18 cellular contexts compared by ENCODE assay signal in genomic region chr17:49873926-49874325, GRCh38. TPM values are rescaled to one million over a fixed set of nuclear protein-coding genes. Genes with fewer than 3 reads are reported as not detected.
DNase-seq lines count a peak whose midpoint lies in the region; ATAC-seq and TF ChIP-seq lines count a peak whose summit lies in the region.
"Had no signal": no experiment of that assay in that cellular context is flagged by ENCODE, and none has a peak within 500 bp of the region (broad histone marks: within the 10 kb centered on the region; RNA-seq: fewer than 3 reads in every experiment).

No MANE protein-coding gene starts in this region.

- H3K27ac Mint-ChIP-seq in activated CD8-positive, alpha-beta T cell treated with anti-CD3 and anti-CD28 coated beads, Interleukin-2, amount 10 ng/mL, durations not matched to agents 7 days and 5 days = peak overlapping the region; percentile 24
- no peak overlapping the region for H3K27ac Mint-ChIP-seq in activated CD8-positive, alpha-beta T cell treated with anti-CD3 and anti-CD28 coated beads for 36 hours
- peak overlapping the region; percentile 68; the same call in 1 of the 2 replicates for H3K27ac Mint-ChIP-seq in WTC11
- no peak overlapping the region for H3K27ac Mint-ChIP-seq in CD8-positive, alpha-beta T cell
- H3K27ac Mint-ChIP-seq: B cell, IgD-negative memory B cell had no signal

- H3K4me1 Mint-ChIP-seq in activated CD8-positive, alpha-beta T cell treated with anti-CD3 and anti-CD28 coated beads, Interleukin-2, amount 10 ng/mL, durations not matched to agents 7 days and 5 days (ENCODE audit: low read depth) = peaks cover 14% of the 10 kb centered on the region
- peaks cover 17% of the 10 kb centered on the region for H3K4me1 Mint-ChIP-seq in activated CD8-positive, alpha-beta T cell treated with anti-CD3 and anti-CD28 coated beads for 36 hours (ENCODE audit: low read depth)
- H3K4me1 Mint-ChIP-seq in WTC11 = peaks cover 45% of the 10 kb centered on the region
- H3K4me1 Mint-ChIP-seq in CD8-positive, alpha-beta T cell (ENCODE audit: low read depth) = peaks cover 18% of the 10 kb centered on the region
- H3K4me1 Mint-ChIP-seq: B cell had no signal

- no peak for TF ChIP-seq POLR2A in thyroid gland (IDR thresholded peaks at IDR 0.05)

- no peak overlapping the region for H3K4me3 Mint-ChIP-seq in activated CD8-positive, alpha-beta T cell treated with anti-CD3 and anti-CD28 coated beads, Interleukin-2, amount 10 ng/mL, durations not matched to agents 7 days and 5 days
- H3K4me3 Mint-ChIP-seq in activated CD8-positive, alpha-beta T cell treated with anti-CD3 and anti-CD28 coated beads for 36 hours = no peak overlapping the region
- no peak overlapping the region for H3K4me3 Mint-ChIP-seq in WTC11
- no peak overlapping the region for H3K4me3 Mint-ChIP-seq in CD8-positive, alpha-beta T cell
- H3K4me3 Mint-ChIP-seq: B cell, H9, IgD-negative memory B cell had no signal

- H3K9me3 Mint-ChIP-seq in activated CD8-positive, alpha-beta T cell treated with anti-CD3 and anti-CD28 coated beads, Interleukin-2, amount 10 ng/mL, durations not matched to agents 7 days and 5 days (ENCODE audit: insufficient read depth) = no peaks in the 10 kb centered on the region
- H3K9me3 Mint-ChIP-seq in activated CD8-positive, alpha-beta T cell treated with anti-CD3 and anti-CD28 coated beads for 36 hours = no peaks in the 10 kb centered on the region
- H3K9me3 Mint-ChIP-seq in WTC11 = no peaks in the 10 kb centered on the region
- no peaks in the 10 kb centered on the region for H3K9me3 Mint-ChIP-seq in CD8-positive, alpha-beta T cell
- H3K9me3 Mint-ChIP-seq: CD8-positive, alpha-beta memory T cell; H9; IgD-negative memory B cell had no signal

- DNase-seq in activated CD8-positive, alpha-beta T cell treated with anti-CD3 and anti-CD28 coated beads, Interleukin-2, amount 10 ng/mL, durations not matched to agents 7 days and 5 days = no peak
- no peak for DNase-seq in activated CD8-positive, alpha-beta T cell treated with anti-CD3 and anti-CD28 coated beads for 36 hours
- DNase-seq in WTC11 (ENCODE audit: low spot score) (no peak), left lung (no peak), thyroid gland (peak in 1 of 2 donors; percentile 27)
- no peak for DNase-seq in CD8-positive, alpha-beta T cell
- DNase-seq: CD8-positive, alpha-beta memory T cell; COR-L47; GF-D8; KBM-7 had no signal

- intact Hi-C loops in activated CD8-positive, alpha-beta T cell treated with anti-CD3 and anti-CD28 coated beads for 36 hours (cut with micrococcal nuclease) = no loop called here
- intact Hi-C loops in left lung (cut with DNase I) (no loop called here), thyroid gland (cut with DNase I) (no loop called here)
- intact Hi-C loops in CD8-positive, alpha-beta T cell (cut with DNase I, micrococcal nuclease) = no loop called here

- 64 to 65% methylated on average over 3 of the region's 3 CpGs for WGBS in thyroid gland, 2 donors

- ATAC-seq in activated CD8-positive, alpha-beta T cell treated with anti-CD3 and anti-CD28 coated beads, Interleukin-2, amount 10 ng/mL, durations not matched to agents 7 days and 5 days = no peak
- ATAC-seq in activated CD8-positive, alpha-beta T cell treated with anti-CD3 and anti-CD28 coated beads for 36 hours = no peak
- ATAC-seq in WTC11 (no peak), left lung (peak; percentile 37), HG03520 (IDR thresholded peaks at IDR 0.05; ENCODE audit: unreplicated experiment) (no peak), GM18873 (IDR thresholded peaks at IDR 0.05; ENCODE audit: low FRiP score, unreplicated experiment) (no peak)
- ATAC-seq in CD8-positive, alpha-beta T cell = no peak

- no peaks in the 10 kb centered on the region for H3K36me3 Mint-ChIP-seq in activated CD8-positive, alpha-beta T cell treated with anti-CD3 and anti-CD28 coated beads, Interleukin-2, amount 10 ng/mL, durations not matched to agents 7 days and 5 days (ENCODE audit: low read depth)
- no peaks in the 10 kb centered on the region for H3K36me3 Mint-ChIP-seq in activated CD8-positive, alpha-beta T cell treated with anti-CD3 and anti-CD28 coated beads for 36 hours (ENCODE audit: low read depth)
- no peaks in the 10 kb centered on the region for H3K36me3 Mint-ChIP-seq in WTC11
- no peaks in the 10 kb centered on the region for H3K36me3 Mint-ChIP-seq in CD8-positive, alpha-beta T cell
- H3K36me3 Mint-ChIP-seq: CD8-positive, alpha-beta memory T cell; IgD-negative memory B cell had no signal

- peaks cover 8% of the 10 kb centered on the region for H3K27me3 Mint-ChIP-seq in activated CD8-positive, alpha-beta T cell treated with anti-CD3 and anti-CD28 coated beads, Interleukin-2, amount 10 ng/mL, durations not matched to agents 7 days and 5 days (ENCODE audit: low read depth)
- H3K27me3 Mint-ChIP-seq in activated CD8-positive, alpha-beta T cell treated with anti-CD3 and anti-CD28 coated beads for 36 hours = no peaks in the 10 kb centered on the region
- peaks cover 2% of the 10 kb centered on the region; the same call in 1 of the 2 replicates for H3K27me3 Mint-ChIP-seq in WTC11 (ENCODE audit: low read depth)
- H3K27me3 Mint-ChIP-seq in CD8-positive, alpha-beta T cell (ENCODE audit: low read depth) = peaks cover 5% of the 10 kb centered on the region

- H3K4me3 ChIP-seq in left lung (no peak overlapping the region), thyroid gland (replicated peaks in 1 of 3) (no peak overlapping the region)
- no peak overlapping the region for H3K4me3 ChIP-seq in CD8-positive, alpha-beta T cell (ENCODE audit: low read depth, low read length)
- H3K4me3 ChIP-seq: BLaER1 treated with 17β-estradiol and CSF1 and Interleukin-3, amounts not matched to agents 10 nM and 100 nM had no signal

- CTCF ChIA-PET in activated CD8-positive, alpha-beta T cell treated with anti-CD3 and anti-CD28 coated beads, Interleukin-2, amount 10 ng/mL, durations not matched to agents 7 days and 5 days (lab: Charles Lee) = interaction anchor here (1.2 to 9.8 kb wide), 2 partner anchors 12 to 124 kb away, joined by 4 to 137 read pairs; partner anchors contain the start of gene DLX3
- CTCF ChIA-PET in activated CD8-positive, alpha-beta T cell treated with anti-CD3 and anti-CD28 coated beads for 36 hours (lab: Charles Lee) = interaction anchor here (1.0 to 10.7 kb wide), 3 partner anchors 13 to 122 kb away, joined by 6 to 145 read pairs (median 6); partner anchors contain the start of gene DLX3
- CTCF ChIA-PET in WTC11 (lab: Charles Lee) = interaction anchor here (0.6 to 2.4 kb wide), 9 partner anchors 12 to 299 kb away, joined by 3 to 18 read pairs (median 3); no protein-coding TSS in a partner anchor
- CTCF ChIA-PET in CD8-positive, alpha-beta T cell (lab: Charles Lee) = interaction anchor here (0.9 to 9.0 kb wide), 5 partner anchors 9 to 123 kb away, joined by 3 to 102 read pairs (median 3); partner anchors contain the start of gene DLX3

- H3K27ac ChIP-seq in left lung (no peak overlapping the region), thyroid gland (peak overlapping the region; percentile 45 to 73 (median 59))
- no peak overlapping the region for H3K27ac ChIP-seq in CD8-positive, alpha-beta T cell (ENCODE audit: low read depth, low read length)
- H3K27ac ChIP-seq: BLaER1 treated with 17β-estradiol and CSF1 and Interleukin-3, amounts not matched to agents 10 nM and 100 nM had no signal

- peaks cover 0 to 22% of the 10 kb centered on the region in 2 donors for H3K27me3 ChIP-seq in left lung
- no peaks in the 10 kb centered on the region for H3K27me3 ChIP-seq in thyroid gland
- no peaks in the 10 kb centered on the region for H3K27me3 ChIP-seq in CD8-positive, alpha-beta T cell (ENCODE audit: insufficient read depth, low read length)

- H3K9me3 ChIP-seq in left lung = no peaks in the 10 kb centered on the region
- no peaks in the 10 kb centered on the region for H3K9me3 ChIP-seq in thyroid gland
- H3K9me3 ChIP-seq in CD8-positive, alpha-beta T cell (ENCODE audit: low read length) = no peaks in the 10 kb centered on the region
- H3K9me3 ChIP-seq: BLaER1 treated with 17β-estradiol and CSF1 and Interleukin-3, amounts not matched to agents 10 nM and 100 nM had no signal

- H3K4me1 ChIP-seq in left lung (no peaks in the 10 kb centered on the region), thyroid gland (peaks cover 63 to 66% of the 10 kb centered on the region in 2 donors)
- H3K4me1 ChIP-seq in CD8-positive, alpha-beta T cell (ENCODE audit: insufficient read depth, low read length) = peaks cover 17% of the 10 kb centered on the region

- TF ChIP-seq CTCF in activated CD8-positive, alpha-beta T cell treated with anti-CD3 and anti-CD28 coated beads for 36 hours (IDR thresholded peaks at IDR 0.05) = no peak
- TF ChIP-seq CTCF in WTC11 (IDR thresholded peaks at IDR 0.05) (no peak), left lung (IDR thresholded peaks at IDR 0.05) (no peak), thyroid gland (IDR thresholded peaks at IDR 0.05) (no peak)
- TF ChIP-seq CTCF in CD8-positive, alpha-beta T cell (IDR thresholded peaks at IDR 0.05) = no peak

- H3K36me3 ChIP-seq in left lung (no peaks in the 10 kb centered on the region), thyroid gland (no peaks in the 10 kb centered on the region)
- no peaks in the 10 kb centered on the region for H3K36me3 ChIP-seq in CD8-positive, alpha-beta T cell (ENCODE audit: insufficient read depth, low read length)
- H3K36me3 ChIP-seq: BLaER1 treated with 17β-estradiol and CSF1 and Interleukin-3, amounts not matched to agents 10 nM and 100 nM had no signal

- POLR2A ChIA-PET in activated CD8-positive, alpha-beta T cell treated with anti-CD3 and anti-CD28 coated beads, Interleukin-2, amount 10 ng/mL, durations not matched to agents 7 days and 5 days (lab: Charles Lee) = no interaction called here
- POLR2A ChIA-PET in activated CD8-positive, alpha-beta T cell treated with anti-CD3 and anti-CD28 coated beads for 36 hours (lab: Charles Lee) = interaction anchor here (1.5 kb wide), 1 partner anchor 79 kb away, joined by 3 read pairs; no protein-coding TSS in a partner anchor
- POLR2A ChIA-PET in WTC11 (lab: Charles Lee) = no interaction called here
- POLR2A ChIA-PET in CD8-positive, alpha-beta T cell (lab: Charles Lee) = interaction anchor here (0.9 to 1.0 kb wide), 2 partner anchors 121 to 220 kb away, joined by 3 read pairs; partner anchors contain the start of gene DLX3

TF ChIP-seq in WTC11, 78 proteins besides CTCF, POLR2A, EP300 and RAD21 (continues in another document):
- no peak for TF ChIP-seq E2F5 (CRISPR knock-in tag; IDR thresholded peaks at IDR 0.05)

RNA-seq across cellular contexts. Expression of gene TAC4, which starts 26.1 kb away (rescaled TPM):
- total RNA-seq in activated CD8-positive, alpha-beta T cell treated with anti-CD3 and anti-CD28 coated beads, Interleukin-2, amount 10 ng/mL, durations not matched to agents 7 days and 5 days = not detected
- not detected for total RNA-seq in activated CD8-positive, alpha-beta T cell treated with anti-CD3 and anti-CD28 coated beads for 36 hours
- not detected in 3 replicates for total RNA-seq in WTC11 (2021)
- total RNA-seq in left lung = not detected
- not detected for total RNA-seq in thyroid gland
- total RNA-seq in CD8-positive, alpha-beta T cell = not detected
- total RNA-seq: A172; B cell; CD8-positive, alpha-beta memory T cell; H1; H9 had no signal

Comparison
In these comparisons a context has a peak if more than half of its experiments do, and no peak if none do; other contexts are left out.
1. H3K27ac Mint-ChIP-seq: peak in activated CD8-positive, alpha-beta T cell treated with anti-CD3 and anti-CD28 coated beads, Interleukin-2, amount 10 ng/mL, durations not matched to agents 7 days and 5 days (single experiment) and WTC11 (single experiment); none in activated CD8-positive, alpha-beta T cell treated with anti-CD3 and anti-CD28 coated beads for 36 hours (single experiment) and CD8-positive, alpha-beta T cell (single experiment).
2. POLR2A ChIA-PET loops: an anchor here in activated CD8-positive, alpha-beta T cell treated with anti-CD3 and anti-CD28 coated beads for 36 hours (1.5 kb wide) and CD8-positive, alpha-beta T cell (0.9 to 1.0 kb wide); none called in activated CD8-positive, alpha-beta T cell treated with anti-CD3 and anti-CD28 coated beads, Interleukin-2, amount 10 ng/mL, durations not matched to agents 7 days and 5 days and WTC11.
3. H3K27ac ChIP-seq: peak in thyroid gland (3 of 3); none in left lung (0 of 2) and CD8-positive, alpha-beta T cell (single experiment).